In the genomic region with DNA sequence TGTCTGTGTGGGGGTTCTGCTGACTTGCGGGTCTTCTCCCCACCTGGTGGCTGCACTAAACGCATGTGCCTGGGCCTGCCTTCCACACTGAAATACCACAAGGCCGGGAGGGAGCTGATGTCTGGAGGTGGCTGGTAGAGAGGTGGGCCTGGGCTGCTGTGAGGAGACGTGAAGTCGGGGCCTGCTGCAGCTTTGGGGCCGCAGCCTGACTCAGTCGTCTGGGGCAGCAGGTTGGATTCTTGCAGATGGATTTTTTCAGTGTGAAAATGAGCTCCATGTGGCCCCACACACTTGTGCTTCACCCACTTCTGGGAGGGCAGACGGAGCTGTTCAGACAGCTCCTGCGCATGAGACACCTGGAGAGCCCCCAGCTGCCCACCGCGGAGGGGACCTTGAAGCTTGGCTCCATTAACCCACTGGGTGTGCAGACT, we compare ENCODE assay signal across 17 cellular contexts. TPM values are rescaled to one million over a fixed set of nuclear protein-coding genes. Genes with fewer than 3 reads are reported as not detected.
DNase-seq lines count a peak whose midpoint lies in the region; ATAC-seq and TF ChIP-seq lines count a peak whose summit lies in the region.
"Had no signal": no experiment of that assay in that cellular context is flagged by ENCODE, and none has a peak within 500 bp of the region (broad histone marks: within the 10 kb centered on the region; RNA-seq: fewer than 3 reads in every experiment).

No MANE protein-coding gene starts in this region.

- no peaks in the 10 kb centered on the region for H3K79me2 ChIP-seq in neural progenitor cell (ENCODE audit: low read depth)

- peaks cover 20% of the 10 kb centered on the region for H3K4me1 Mint-ChIP-seq in neural progenitor cell
- H3K4me1 Mint-ChIP-seq: natural killer cell had no signal

- H3K27ac ChIP-seq in RWPE2 (ENCODE audit: poor library complexity, severe bottlenecking) (peak overlapping the region; percentile 91), esophagus muscularis mucosa (replicated peaks in 1 of 4) (peak overlapping the region in 3 of 4 donors; percentile 19 to 62 (median 35)), neural progenitor cell (no peak overlapping the region), transverse colon (peak overlapping the region in 3 of 4 donors; percentile 43 to 54 (median 44))
- H3K27ac ChIP-seq: ascending aorta, psoas muscle had no signal

- POLR2A ChIA-PET in GM10248 (lab: Yijun Ruan, JAX) = no interaction called here

- H3K27ac Mint-ChIP-seq in neural progenitor cell = peak overlapping the region; percentile 39
- H3K27ac Mint-ChIP-seq: effector memory CD8-positive, alpha-beta T cell; natural killer cell; T-helper 1 cell treated with Interleukin-12 subunit alpha and Interleukin-12 subunit beta and Interleukin-4 antibody, amounts not matched to agents 30 μg/mL and 1 μg/mL, for 36 hours had no signal

- H3K36me3 Mint-ChIP-seq in neural progenitor cell = no peaks in the 10 kb centered on the region
- H3K36me3 Mint-ChIP-seq: natural killer cell had no signal

- no peak overlapping the region for H3K9ac ChIP-seq in neural progenitor cell

- CTCF ChIA-PET in GM10248 (lab: Yijun Ruan, JAX) = interaction anchor here (1.6 kb wide), 1 partner anchor 10 kb away, joined by 5 read pairs; no protein-coding TSS in a partner anchor

- TF ChIP-seq POLR2A in esophagus muscularis mucosa (IDR thresholded peaks at IDR 0.05; ENCODE audit: low read depth) (no peak), transverse colon (IDR thresholded peaks at IDR 0.05) (no peak)

- H3K9me3 ChIP-seq in RWPE2 (ENCODE audit: severe bottlenecking) (no peaks in the 10 kb centered on the region), esophagus muscularis mucosa (peaks cover 0 to 5% (median 2%) of the 10 kb centered on the region in 4 donors), neural progenitor cell (ENCODE audit: low read depth) (no peaks in the 10 kb centered on the region), transverse colon (no peaks in the 10 kb centered on the region)

- ATAC-seq in RWPE2 (ENCODE audit: low read depth) = no peak
- ATAC-seq in HG02973 (IDR thresholded peaks at IDR 0.05; ENCODE audit: unreplicated experiment) = no peak
- ATAC-seq: effector memory CD8-positive, alpha-beta T cell; natural killer cell; psoas muscle had no signal

- peaks cover 47% of the 10 kb centered on the region for H3K4me1 ChIP-seq in RWPE2 (ENCODE audit: insufficient read depth, poor library complexity, severe bottlenecking)
- H3K4me1 ChIP-seq in esophagus muscularis mucosa = peaks cover 0 to 55% (median 45%) of the 10 kb centered on the region in 4 donors
- H3K4me1 ChIP-seq in neural progenitor cell = no peaks in the 10 kb centered on the region
- peaks cover 0 to 25% (median 9%) of the 10 kb centered on the region in 4 donors for H3K4me1 ChIP-seq in transverse colon
- H3K4me1 ChIP-seq: psoas muscle had no signal

- no peak overlapping the region for H3K4me2 ChIP-seq in neural progenitor cell

- peaks cover 2% of the 10 kb centered on the region for H3K27me3 Mint-ChIP-seq in neural progenitor cell (ENCODE audit: insufficient read depth, low read depth)

- H3K36me3 ChIP-seq in RWPE2 (ENCODE audit: low read depth) = peaks cover 6% of the 10 kb centered on the region; the same call in 1 of the 2 replicates
- no peaks in the 10 kb centered on the region for H3K36me3 ChIP-seq in esophagus muscularis mucosa
- no peaks in the 10 kb centered on the region for H3K36me3 ChIP-seq in neural progenitor cell
- H3K36me3 ChIP-seq in transverse colon = no peaks in the 10 kb centered on the region
- H3K36me3 ChIP-seq: ascending aorta had no signal

- in situ Hi-C loops in transverse colon (cut with MboI; ENCODE audit: low pct_ligation_motif_present in 1 of 4, low pct_unique_long_range_greater_than_20kb in 1 of 4, low sequenced_read_pairs in 3 of 4) = no loop called here

- no peaks in the 10 kb centered on the region for H3K27me3 ChIP-seq in RWPE2 (ENCODE audit: insufficient read depth, poor library complexity, severe bottlenecking)
- no peaks in the 10 kb centered on the region for H3K27me3 ChIP-seq in esophagus muscularis mucosa
- no peaks in the 10 kb centered on the region for H3K27me3 ChIP-seq in neural progenitor cell
- H3K27me3 ChIP-seq in transverse colon = no peaks in the 10 kb centered on the region
- H3K27me3 ChIP-seq: ascending aorta had no signal

- H4K20me1 ChIP-seq in neural progenitor cell (ENCODE audit: low read depth) = no peaks in the 10 kb centered on the region

- WGBS in esophagus muscularis mucosa = 81% methylated on average over 9 of the region's 11 CpGs
- WGBS in transverse colon (ENCODE audit: low coverage in 1 of 2), 2 donors = 85% methylated on average over 11 of the region's 11 CpGs; no CpG with 5 or more reads in 1 of the 2 donors

- DNase-seq in RWPE2 (ENCODE audit: low spot score) (peak; percentile 27), esophagus muscularis mucosa (ENCODE audit: extremely low spot score) (no peak), neural progenitor cell (ENCODE audit: low spot score) (no peak), transverse colon (no peak), RKO (ENCODE audit: low spot score) (no peak), GM10248 (ENCODE audit: extremely low spot score) (no peak)
- DNase-seq: activated naive CD4-positive, alpha-beta T cell treated with Interleukin-2 at 50 U/mL for 16 hours; AML-193; effector memory CD8-positive, alpha-beta T cell; Kasumi-1; natural killer cell; NCI-H1105 treated with DMSO at 0.1 percent for 48 hours had no signal

- H3K4me3 Mint-ChIP-seq in neural progenitor cell = no peak overlapping the region
- H3K4me3 Mint-ChIP-seq: effector memory CD8-positive, alpha-beta T cell; natural killer cell; T-helper 1 cell treated with Interleukin-12 subunit alpha and Interleukin-12 subunit beta and Interleukin-4 antibody, amounts not matched to agents 30 μg/mL and 1 μg/mL, for 36 hours had no signal

- H2AFZ ChIP-seq in neural progenitor cell (replicated peaks) = no peak overlapping the region

- intact Hi-C loops in esophagus muscularis mucosa (cut with DNase I) = no loop called here
- intact Hi-C loops in transverse colon (cut with DNase I; ENCODE audit: low total_unique reads) = no loop called here

- no peak overlapping the region for H3K4me3 ChIP-seq in RWPE2 (ENCODE audit: severe bottlenecking)
- H3K4me3 ChIP-seq in esophagus muscularis mucosa = no peak overlapping the region
- no peak overlapping the region for H3K4me3 ChIP-seq in neural progenitor cell
- H3K4me3 ChIP-seq in transverse colon = no peak overlapping the region
- H3K4me3 ChIP-seq: ascending aorta, lung, psoas muscle had no signal

- no peak for TF ChIP-seq EP300 in esophagus muscularis mucosa (IDR thresholded peaks at IDR 0.05)
- TF ChIP-seq EP300 in transverse colon (IDR thresholded peaks at IDR 0.05; ENCODE audit: low read depth) = no peak

- no peak for TF ChIP-seq CTCF in RWPE2 (IDR thresholded peaks at IDR 0.05; ENCODE audit: poor library complexity, severe bottlenecking)
- no peak for TF ChIP-seq CTCF in esophagus muscularis mucosa (IDR thresholded peaks at IDR 0.05)
- no peak for TF ChIP-seq CTCF in neural progenitor cell (IDR thresholded peaks at IDR 0.05)
- no peak for TF ChIP-seq CTCF in transverse colon (IDR thresholded peaks at IDR 0.05)
- no peak for TF ChIP-seq CTCF in GM10248 (IDR thresholded peaks at IDR 0.05; ENCODE audit: control extremely low read depth, extremely low read depth, low read depth, missing control alignments)

- no peaks in the 10 kb centered on the region for H3F3A ChIP-seq in neural progenitor cell (ENCODE audit: low read depth)

- H3K9me3 Mint-ChIP-seq in neural progenitor cell = peaks cover 4% of the 10 kb centered on the region
- H3K9me3 Mint-ChIP-seq: effector memory CD8-positive, alpha-beta T cell; T-helper 1 cell treated with Interleukin-12 subunit alpha and Interleukin-12 subunit beta and Interleukin-4 antibody, amounts not matched to agents 30 μg/mL and 1 μg/mL, for 36 hours had no signal

RNA-seq across cellular contexts. Expression of a gene that starts 29.3 kb away (rescaled TPM):
- total RNA-seq in esophagus muscularis mucosa = 10 to 100 TPM; 36.0 to 89.5 (median 56.4) TPM
- total RNA-seq in neural progenitor cell (ENCODE audit: low replicate concordance) = 6.1 and 14.2 TPM in 2 replicates
- 10 to 100 TPM in 2 of 4 donors, 1 to 10 TPM in 2; 7.1 to 69.3 (median 16.1) TPM for total RNA-seq in transverse colon
